Comparison of ENCODE assay signal across 1 cellular context in genomic region chr1:20885121-20885520, GRCh38.
TF ChIP-seq lines count a peak whose summit lies in the region.

No MANE protein-coding gene starts in this region.

TF ChIP-seq in GM23338, 12 proteins besides CTCF, POLR2A, EP300 and RAD21 (continued from another document):
- TF ChIP-seq, protein P1, sequence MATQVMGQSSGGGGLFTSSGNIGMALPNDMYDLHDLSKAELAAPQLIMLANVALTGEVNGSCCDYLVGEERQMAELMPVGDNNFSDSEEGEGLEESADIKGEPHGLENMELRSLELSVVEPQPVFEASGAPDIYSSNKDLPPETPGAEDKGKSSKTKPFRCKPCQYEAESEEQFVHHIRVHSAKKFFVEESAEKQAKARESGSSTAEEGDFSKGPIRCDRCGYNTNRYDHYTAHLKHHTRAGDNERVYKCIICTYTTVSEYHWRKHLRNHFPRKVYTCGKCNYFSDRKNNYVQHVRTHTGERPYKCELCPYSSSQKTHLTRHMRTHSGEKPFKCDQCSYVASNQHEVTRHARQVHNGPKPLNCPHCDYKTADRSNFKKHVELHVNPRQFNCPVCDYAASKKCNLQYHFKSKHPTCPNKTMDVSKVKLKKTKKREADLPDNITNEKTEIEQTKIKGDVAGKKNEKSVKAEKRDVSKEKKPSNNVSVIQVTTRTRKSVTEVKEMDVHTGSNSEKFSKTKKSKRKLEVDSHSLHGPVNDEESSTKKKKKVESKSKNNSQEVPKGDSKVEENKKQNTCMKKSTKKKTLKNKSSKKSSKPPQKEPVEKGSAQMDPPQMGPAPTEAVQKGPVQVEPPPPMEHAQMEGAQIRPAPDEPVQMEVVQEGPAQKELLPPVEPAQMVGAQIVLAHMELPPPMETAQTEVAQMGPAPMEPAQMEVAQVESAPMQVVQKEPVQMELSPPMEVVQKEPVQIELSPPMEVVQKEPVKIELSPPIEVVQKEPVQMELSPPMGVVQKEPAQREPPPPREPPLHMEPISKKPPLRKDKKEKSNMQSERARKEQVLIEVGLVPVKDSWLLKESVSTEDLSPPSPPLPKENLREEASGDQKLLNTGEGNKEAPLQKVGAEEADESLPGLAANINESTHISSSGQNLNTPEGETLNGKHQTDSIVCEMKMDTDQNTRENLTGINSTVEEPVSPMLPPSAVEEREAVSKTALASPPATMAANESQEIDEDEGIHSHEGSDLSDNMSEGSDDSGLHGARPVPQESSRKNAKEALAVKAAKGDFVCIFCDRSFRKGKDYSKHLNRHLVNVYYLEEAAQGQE (IDR thresholded peaks at IDR 0.05; ENCODE audit: unreplicated experiment), result no peak
- no peak for TF ChIP-seq NANOG (IDR thresholded peaks at IDR 0.05; ENCODE audit: borderline replicate concordance)
TF ChIP-seq in GM23338: peak in this region for 0.
